Comparison of ENCODE assay signal across 23 cellular contexts in the genomic region with DNA sequence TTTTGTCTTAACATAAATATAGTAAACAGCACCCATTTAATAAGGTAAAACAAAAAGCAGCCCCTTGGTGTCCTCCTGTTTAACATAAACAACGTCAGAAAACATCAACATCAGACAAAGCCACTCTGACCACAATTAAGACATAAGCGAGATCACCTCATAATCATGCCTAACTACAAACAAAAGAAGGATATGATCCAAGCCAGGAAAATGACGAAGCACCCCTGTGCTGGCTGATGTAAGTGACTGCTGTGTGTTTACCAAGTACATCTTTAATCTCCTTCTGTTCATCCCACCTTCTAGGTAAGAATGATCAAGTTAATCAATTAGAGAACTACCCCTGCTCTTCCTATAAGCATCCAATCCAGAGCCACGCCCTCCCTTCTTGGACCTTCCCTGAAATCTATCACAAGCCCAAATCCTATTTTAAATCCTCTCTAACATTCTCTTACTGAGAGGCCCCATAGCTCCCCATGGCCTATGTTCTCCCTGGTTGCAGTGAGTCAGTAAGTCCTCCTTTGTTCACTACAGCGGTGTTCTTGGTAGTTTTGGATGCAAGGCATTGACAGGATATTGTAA.
A peak's percentile ranks its signal among the peaks of the same experiment; 100 is the strongest.
DNase-seq lines count a peak whose midpoint lies in the region; ATAC-seq, FAIRE-seq and TF ChIP-seq lines count a peak whose summit lies in the region.
"Had no signal": no experiment of that assay in that cellular context is flagged by ENCODE, and none has a peak within 500 bp of the region (broad histone marks: within the 10 kb centered on the region; RNA-seq: fewer than 3 reads in every experiment).

No MANE protein-coding gene starts in this region.

- peaks cover 8% of the 10 kb centered on the region for H3K9me3 ChIP-seq in KOPT-K1 (ENCODE audit: insufficient read depth, low read length, poor library complexity, severe bottlenecking)
- H3K9me3 ChIP-seq: SJSA1 had no signal

- no peak overlapping the region for H3K4me3 ChIP-seq in cardiac fibroblast (replicated peaks in 1 of 2; ENCODE audit: low read depth in 2 of 2, low read length in 2 of 2)
- H3K4me3 ChIP-seq: K562, SJSA1 had no signal

- H3K9me3 Mint-ChIP-seq in nephron progenitor cell = peaks cover 9% of the 10 kb centered on the region
- peaks cover 0 to 12% of the 10 kb centered on the region in 2 donors for H3K9me3 Mint-ChIP-seq in stimulated activated naive CD8-positive, alpha-beta T cell treated with anti-CD3 and anti-CD28 coated beads, Interleukin-15, amount 100 ng/mL, for 72 hours

- TF ChIP-seq CTCF in D721Med (IDR thresholded peaks at IDR 0.05; ENCODE audit: insufficient read depth, missing control alignments) = no peak
- no peak for TF ChIP-seq CTCF in cardiac fibroblast (IDR thresholded peaks at IDR 0.05; ENCODE audit: low read depth, low read length)
- no peak for TF ChIP-seq CTCF in nephron progenitor cell (IDR thresholded peaks at IDR 0.05)

- ATAC-seq in stimulated activated naive CD8-positive, alpha-beta T cell treated with anti-CD3 and anti-CD28 coated beads, Interleukin-15, amount 100 ng/mL, for 72 hours = no peak
- ATAC-seq: K562, Right ventricle myocardium inferior had no signal

- no peak overlapping the region for H3K4me3 Mint-ChIP-seq in nephron progenitor cell
- H3K4me3 Mint-ChIP-seq in stimulated activated naive CD8-positive, alpha-beta T cell treated with anti-CD3 and anti-CD28 coated beads, Interleukin-15, amount 100 ng/mL, for 72 hours = no peak overlapping the region
- H3K4me3 Mint-ChIP-seq: B cell, CD14-positive monocyte had no signal

- no peaks in the 10 kb centered on the region for H3K4me1 Mint-ChIP-seq in nephron progenitor cell
- no peaks in the 10 kb centered on the region for H3K4me1 Mint-ChIP-seq in stimulated activated naive CD8-positive, alpha-beta T cell treated with anti-CD3 and anti-CD28 coated beads, Interleukin-15, amount 100 ng/mL, for 72 hours
- H3K4me1 Mint-ChIP-seq: B cell had no signal

- peak overlapping the region; percentile 49 for H3K27ac ChIP-seq in KOPT-K1 (ENCODE audit: low read depth, low read length, poor library complexity, severe bottlenecking)
- H3K27ac ChIP-seq: SJSA1 had no signal

- DNase-seq in D721Med (ENCODE audit: insufficient read length, low spot score) = no peak
- DNase-seq in cardiac fibroblast (ENCODE audit: low read depth in 2 of 2) = peak; percentile 35 to 93
- peak; percentile 8 for DNase-seq in iris pigment epithelial cell (ENCODE audit: low read depth)
- DNase-seq in nephron progenitor cell = no peak
- no peak for DNase-seq in SKM-1 treated with dmso at 0.1 percent for 144 hours (lab: John Stamatoyannopoulos, UW; ENCODE audit: unreplicated experiment)
- DNase-seq in stimulated activated naive CD8-positive, alpha-beta T cell treated with anti-CD3 and anti-CD28 coated beads, Interleukin-15, amount 100 ng/mL, for 72 hours = no peak
- no peak for DNase-seq in iPS-NIHi11 (ENCODE audit: low spot score)
- DNase-seq: DMS79, GOT3, NCI-H1105, NCI-H146, NCI-H2029, NCI-H2227 treated with DMSO at 0.1 percent for 48 hours, NCI-H510A treated with DMSO at 0.1 percent for 48 hours, NCI-H748 treated with DMSO at 0.1 percent for 48 hours had no signal

- H3K27me3 Mint-ChIP-seq in nephron progenitor cell (ENCODE audit: low read depth, poor library complexity) = no peaks in the 10 kb centered on the region
- H3K27me3 Mint-ChIP-seq in stimulated activated naive CD8-positive, alpha-beta T cell treated with anti-CD3 and anti-CD28 coated beads, Interleukin-15, amount 100 ng/mL, for 72 hours = no peaks in the 10 kb centered on the region

- FAIRE-seq in D721Med (lab: Jason Lieb, UNC) = peak; percentile 21
- FAIRE-seq: A204.1, K562, RCC 7860 had no signal

- no peaks in the 10 kb centered on the region for H3K36me3 ChIP-seq in KOPT-K1 (ENCODE audit: insufficient read depth, low read length)
- H3K36me3 ChIP-seq: SJSA1 had no signal

- H3K27ac Mint-ChIP-seq in nephron progenitor cell = no peak overlapping the region
- peak overlapping the region in 1 of 2 donors; percentile 28 for H3K27ac Mint-ChIP-seq in stimulated activated naive CD8-positive, alpha-beta T cell treated with anti-CD3 and anti-CD28 coated beads, Interleukin-15, amount 100 ng/mL, for 72 hours
- H3K27ac Mint-ChIP-seq: B cell, CD14-positive monocyte had no signal

- H3K36me3 Mint-ChIP-seq in nephron progenitor cell (ENCODE audit: low read depth) = no peaks in the 10 kb centered on the region
- H3K36me3 Mint-ChIP-seq: CD14-positive monocyte had no signal

Comparison
In these comparisons a context has a peak if more than half of its experiments do, and no peak if none do; other contexts are left out.
1. DNase-seq: peak in cardiac fibroblast (2 of 2) and iris pigment epithelial cell (single experiment); none in D721Med (single experiment), nephron progenitor cell (single experiment), SKM-1 treated with dmso at 0.1 percent for 144 hours (single experiment), stimulated activated naive CD8-positive, alpha-beta T cell treated with anti-CD3 and anti-CD28 coated beads, Interleukin-15, amount 100 ng/mL, for 72 hours (0 of 2) and iPS-NIHi11 (single experiment).